In genomic region chr1:176880954-176881595, GRCh38 we compare ENCODE assay signal across 8 cellular contexts.
DNase-seq lines count a peak whose midpoint lies in the region; ATAC-seq, FAIRE-seq and TF ChIP-seq lines count a peak whose summit lies in the region.

No MANE protein-coding gene starts in this region.

- H3K79me1 ChIP-seq in H1 (ENCODE audit: low read depth, low read length) = no peaks in the 10 kb centered on the region

- H3K14ac ChIP-seq in H1 (ENCODE audit: insufficient read length) = no peak overlapping the region

- H4K20me1 ChIP-seq in H1 (replicated peaks in 1 of 2; ENCODE audit: control insufficient read depth in 1 of 2, insufficient read depth in 2 of 2, low read length in 2 of 2) = no peaks in the 10 kb centered on the region

- TF ChIP-seq RAD21 in H1 (IDR thresholded peaks at IDR 0.05 in 1 of 2, conservative IDR thresholded peaks at IDR 0.05 in 1 of 2; ENCODE audit: low read depth in 2 of 2, low read length in 2 of 2) = peak; percentile 88 to 92

- no peak overlapping the region for H3K4me2 ChIP-seq in H1 (ENCODE audit: insufficient read depth in 1 of 2, low read depth in 2 of 2, low read length in 2 of 2)

- H3K9ac ChIP-seq in H1 (replicated peaks in 1 of 4; ENCODE audit: extremely low read depth in 1 of 4, low read depth in 3 of 4, low read length in 3 of 4) = no peak overlapping the region

- H3K4me1 ChIP-seq in H1 (replicated peaks in 1 of 4; ENCODE audit: control insufficient read depth in 3 of 4, insufficient read depth in 4 of 4, low read length in 3 of 4) = no peaks in the 10 kb centered on the region

- CTCF ChIA-PET in H1 (lab: Charles Lee; ENCODE audit: partially characterized antibody) = interaction anchor here (0.6 to 7.9 kb wide), 29 partner anchors 10 to 1288 kb away, joined by 3 to 59 read pairs (median 3); no protein-coding TSS in a partner anchor

- no peak overlapping the region for H2BK12ac ChIP-seq in H1 (ENCODE audit: low read depth, low read length)

- no peaks in the 10 kb centered on the region for H3K27me3 ChIP-seq in H1 (replicated peaks in 1 of 4; ENCODE audit: control insufficient read depth in 3 of 4, extremely low read depth in 1 of 4, insufficient read depth in 3 of 4, low read length in 3 of 4)

- H4K91ac ChIP-seq in H1 (replicated peaks; ENCODE audit: insufficient read length, low read length) = no peak overlapping the region

- no peak overlapping the region for H2AK5ac ChIP-seq in H1 (ENCODE audit: low read depth, low read length)

- H3K18ac ChIP-seq in H1 (ENCODE audit: extremely low read depth, low read length) = no peak overlapping the region

- H3K9me3 ChIP-seq in H1 (ENCODE audit: insufficient read depth in 2 of 2, low read depth in 1 of 2, low read length in 1 of 2) = no peaks in the 10 kb centered on the region

- H2BK5ac ChIP-seq in H1 (ENCODE audit: low read depth, low read length) = no peak overlapping the region

- FAIRE-seq in H1 (lab: Jason Lieb, UNC) = peak; percentile 74

- no peak for TF ChIP-seq EP300 in H1 (IDR thresholded peaks at IDR 0.05; ENCODE audit: borderline replicate concordance in 1 of 2, low read depth in 2 of 2, low read length in 2 of 2)

- POLR2A ChIA-PET in H1 (lab: Charles Lee; ENCODE audit: partially characterized antibody) = interaction anchor here (0.6 kb wide), 1 partner anchor 502 kb away, joined by 3 read pairs; no protein-coding TSS in a partner anchor

- H3K27me3 Mint-ChIP-seq in memory B cell = peaks cover 5% of the 10 kb centered on the region

- no peaks in the 10 kb centered on the region for H3K9me3 Mint-ChIP-seq in memory B cell

- no peak overlapping the region for H2BK15ac ChIP-seq in H1 (ENCODE audit: low read length)

- H3K79me2 ChIP-seq in H1 (ENCODE audit: control insufficient read depth in 1 of 2, insufficient read depth in 2 of 2, low read length in 2 of 2) = no peaks in the 10 kb centered on the region

- TF ChIP-seq POLR2A in H1 (IDR thresholded peaks at IDR 0.05; ENCODE audit: control extremely low read depth in 1 of 2, low read depth in 2 of 2, low read length in 2 of 2) = no peak

- H2BK20ac ChIP-seq in H1 (ENCODE audit: low read length) = no peak overlapping the region

- no peaks in the 10 kb centered on the region for H3K36me3 ChIP-seq in H1 (ENCODE audit: control insufficient read depth in 2 of 4, insufficient read depth in 4 of 4, low read length in 3 of 4)

- no peak overlapping the region for H3K56ac ChIP-seq in H1 (replicated peaks; ENCODE audit: insufficient read length, low read depth, low read length)

- H4K5ac ChIP-seq in H1 (ENCODE audit: insufficient read length, low read depth, low read length) = no peak overlapping the region

- no peak overlapping the region for H3K4me3 ChIP-seq in H1 (ENCODE audit: extremely low read depth in 1 of 4, insufficient read depth in 2 of 4, low read depth in 3 of 4, low read length in 4 of 4)

- ATAC-seq in GM21619 (IDR thresholded peaks at IDR 0.05; ENCODE audit: unreplicated experiment) (peak; percentile 65), memory B cell (ENCODE audit: low read depth) (no peak), GM21423 (IDR thresholded peaks at IDR 0.05; ENCODE audit: unreplicated experiment) (no peak)

- H2BK120ac ChIP-seq in H1 (replicated peaks; ENCODE audit: low read depth, low read length) = no peak overlapping the region

- peak; percentile 67 to 93 (median 79) for TF ChIP-seq CTCF in H1 (IDR thresholded peaks at IDR 0.05; ENCODE audit: control extremely low read depth in 1 of 3, insufficient read depth in 1 of 3, low read depth in 1 of 3, low read length in 3 of 3)

- no peaks in the 10 kb centered on the region for H3K23me2 ChIP-seq in H1 (ENCODE audit: low read depth, low read length)

- no peak overlapping the region for H3K27ac ChIP-seq in H1 (ENCODE audit: low read depth, low read length)

- no peak overlapping the region for H3K23ac ChIP-seq in H1 (ENCODE audit: insufficient read length)

- 26% methylated on average over 9 of the region's 9 CpGs; no CpG with 5 or more reads in 1 of the 2 experiments for WGBS in H1 (ENCODE audit: extremely low coverage in 1 of 2, insufficient coverage in 1 of 2, insufficient read length in 1 of 2, insufficient replicate concordance in 2 of 2, low coverage in 1 of 2, low lambda C conversion rate in 2 of 2, missing lambda C conversion rate in 1 of 2), 2 experiments

- H4K8ac ChIP-seq in H1 (ENCODE audit: extremely low read depth, insufficient read depth, low read length) = no peak overlapping the region

- H3K4ac ChIP-seq in H1 (replicated peaks; ENCODE audit: insufficient read length, low read depth, low read length) = no peak overlapping the region

- no peaks in the 10 kb centered on the region for H3K4me1 Mint-ChIP-seq in memory B cell

- peak; percentile 69 for DNase-seq in DMS153 treated with DMSO at 0.1 percent for 48 hours (lab: John Stamatoyannopoulos, UW; ENCODE audit: unreplicated experiment)
- peak; percentile 53 for DNase-seq in NCI-H1105 treated with DMSO at 0.1 percent for 48 hours (lab: John Stamatoyannopoulos, UW)
- peak; percentile 11 for DNase-seq in T-helper 9 cell
- peak; percentile 64 to 90 for DNase-seq in H1 (ENCODE audit: low read depth in 1 of 2, low spot score in 2 of 2)
- peak; percentile 18 to 35 for DNase-seq in memory B cell (ENCODE audit: low spot score in 2 of 2)
- peak; percentile 90 for DNase-seq in superior temporal gyrus (ENCODE audit: extremely low spot score)

- no peak overlapping the region for H3K4me3 Mint-ChIP-seq in memory B cell

- H3K27ac Mint-ChIP-seq in memory B cell = no peak overlapping the region

- H3K36me3 Mint-ChIP-seq in memory B cell = no peaks in the 10 kb centered on the region

- no peak overlapping the region for H2AFZ ChIP-seq in H1 (ENCODE audit: low read length)

TF ChIP-seq in H1, 55 proteins besides CTCF, POLR2A, EP300 and RAD21:
- TF ChIP-seq E2F6 (IDR thresholded peaks at IDR 0.05) = no peak
- TF ChIP-seq ATF3 (IDR thresholded peaks at IDR 0.05; ENCODE audit: insufficient read depth, low read depth, low read length) = no peak
- TF ChIP-seq POLR2AphosphoS5 (IDR thresholded peaks at IDR 0.05; ENCODE audit: low read depth, low read length) = no peak
- TF ChIP-seq TEAD4 (IDR thresholded peaks at IDR 0.05; ENCODE audit: low read depth, low read length) = 0 out of 2 replicates have a peak, but pooled peaks have one; percentile 65
- no peak for TF ChIP-seq CHD1 (IDR thresholded peaks at IDR 0.05; ENCODE audit: low read depth, low read length)
- TF ChIP-seq CHD2 (IDR thresholded peaks at IDR 0.05; ENCODE audit: low read length) = no peak
- 0 out of 2 replicates have a peak, but pooled peaks have one; percentile 8 for TF ChIP-seq JUND (IDR thresholded peaks at IDR 0.05; ENCODE audit: low read length)
- no peak for TF ChIP-seq TAF1 (IDR thresholded peaks at IDR 0.05; ENCODE audit: low read depth, low read length)
- no peak for TF ChIP-seq CREB1 (IDR thresholded peaks at IDR 0.05)
- no peak for TF ChIP-seq BRCA1 (IDR thresholded peaks at IDR 0.05; ENCODE audit: low read depth, low read length)
- no peak for TF ChIP-seq GABPA (IDR thresholded peaks at IDR 0.05; ENCODE audit: borderline replicate concordance, insufficient read depth, low read length)

Comparison
In these comparisons a context has a peak if more than half of its experiments do, and no peak if none do; other contexts are left out.
1. DNase-seq: peak in every context shown above with its lines; median percentile 90 in superior temporal gyrus; 77 in H1; 69 in DMS153 treated with DMSO at 0.1 percent for 48 hours; 53 in NCI-H1105 treated with DMSO at 0.1 percent for 48 hours; 26 in memory B cell; 11 in T-helper 9 cell.